ENCODE assay signal across 27 cellular contexts in the genomic region with DNA sequence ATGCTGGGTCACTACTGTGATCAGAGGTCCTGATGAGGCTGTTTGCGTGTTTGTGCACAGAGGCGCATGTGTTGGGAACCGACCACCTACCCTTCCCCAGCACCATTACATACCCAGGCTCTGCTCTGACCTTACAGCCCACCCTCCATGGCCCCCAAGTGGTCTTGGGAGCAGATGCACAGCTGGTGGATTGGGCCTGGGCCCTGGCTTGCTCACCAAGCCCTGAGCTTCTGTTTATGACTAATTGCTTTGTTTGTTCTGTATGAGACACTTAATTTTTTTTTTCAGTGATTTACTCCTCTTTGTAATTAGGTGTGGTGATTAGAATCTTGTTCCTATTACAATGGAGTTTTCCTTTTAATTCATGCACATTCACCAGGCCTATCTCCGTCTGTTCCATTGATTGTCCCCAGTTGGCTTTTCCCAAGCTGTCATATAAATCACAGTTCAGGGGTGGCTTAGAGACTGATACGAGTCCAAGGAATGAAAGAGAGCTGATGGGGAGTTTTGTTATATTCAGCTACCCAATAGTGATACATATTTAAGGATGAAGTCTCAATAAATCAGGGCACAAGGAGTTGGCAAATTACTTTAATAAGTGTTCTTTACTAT.
DNase-seq lines count a peak whose midpoint lies in the region; ATAC-seq and TF ChIP-seq lines count a peak whose summit lies in the region.
"Had no signal": no experiment of that assay in that cellular context is flagged by ENCODE, and none has a peak within 500 bp of the region (broad histone marks: within the 10 kb centered on the region; RNA-seq: fewer than 3 reads in every experiment).

No MANE protein-coding gene starts in this region.

- H3K27ac ChIP-seq in OCI-LY1 (ENCODE audit: low read depth, low read length, poor library complexity, severe bottlenecking): peak overlapping the region; percentile 43
- H3K27ac ChIP-seq: epithelial cell of prostate, HL-60, pancreas, Peyer's patch had no signal

- no peak overlapping the region for H3K4me2 ChIP-seq in OCI-LY1 (ENCODE audit: low read length)

- DNase-seq in BE2C: peak; percentile 64
- DNase-seq in NCI-H1105 (lab: John Stamatoyannopoulos, UW): peak; percentile 34
- no peak for DNase-seq in UCSD-AML1 (lab: John Stamatoyannopoulos, UW; ENCODE audit: unreplicated experiment)
- no peak for DNase-seq in NCI-H510A treated with DMSO at 0.1 percent for 48 hours (lab: John Stamatoyannopoulos, UW)
- DNase-seq in activated CD4-positive, alpha-beta memory T cell treated with anti-CD3 and anti-CD28 coated beads, Interleukin-2, amount 10 ng/mL, durations not matched to agents 7 days and 5 days: no peak
- DNase-seq: activated CD4-positive, alpha-beta T cell treated with anti-CD3 and anti-CD28 coated beads for 48 hours; activated effector memory CD4-positive, alpha-beta T cell treated with anti-CD3 and anti-CD28 coated beads, Interleukin-2, amount 50 U/mL, for 16 hours; activated T-cell treated with anti-CD3 and anti-CD28 coated beads, Interleukin-2, amount 50 U/mL, for 1 hour; anterior cingulate cortex; CD4-positive, alpha-beta T cell; effector CD4-positive, alpha-beta T cell; KG1; NCI-H187 treated with DMSO at 0.1 percent for 48 hours; NCI-H524 treated with DMSO at 0.1 percent for 48 hours; pancreas; Peyer's patch; SIG-M5; small intestine; stimulated activated naive CD4-positive, alpha-beta T cell treated with Interleukin-2 at 50 U/mL for 16 hours; SW 1271 had no signal

- H3K9me3 Mint-ChIP-seq in activated CD4-positive, alpha-beta memory T cell treated with anti-CD3 and anti-CD28 coated beads, Interleukin-2, amount 10 ng/mL, durations not matched to agents 7 days and 5 days: no peaks in the 10 kb centered on the region
- H3K9me3 Mint-ChIP-seq: CD4-positive, alpha-beta T cell had no signal

- peaks cover 7% of the 10 kb centered on the region; the same call in 1 of the 2 replicates for H3F3A ChIP-seq in OCI-LY1 (ENCODE audit: insufficient read depth, low read length)

- H3K27ac Mint-ChIP-seq in activated CD4-positive, alpha-beta memory T cell treated with anti-CD3 and anti-CD28 coated beads, Interleukin-2, amount 10 ng/mL, durations not matched to agents 7 days and 5 days: no peak overlapping the region
- H3K27ac Mint-ChIP-seq: activated naive CD8-positive, alpha-beta T cell; CD4-positive, alpha-beta T cell had no signal

- no peak overlapping the region for H3K9ac ChIP-seq in OCI-LY1 (ENCODE audit: low read length)

- H3K4me1 Mint-ChIP-seq in activated CD4-positive, alpha-beta memory T cell treated with anti-CD3 and anti-CD28 coated beads, Interleukin-2, amount 10 ng/mL, durations not matched to agents 7 days and 5 days: peaks cover 6% of the 10 kb centered on the region

- H3K4me3 Mint-ChIP-seq in activated CD4-positive, alpha-beta memory T cell treated with anti-CD3 and anti-CD28 coated beads, Interleukin-2, amount 10 ng/mL, durations not matched to agents 7 days and 5 days: no peak overlapping the region
- H3K4me3 Mint-ChIP-seq: activated naive CD8-positive, alpha-beta T cell; CD4-positive, alpha-beta T cell had no signal

- peaks cover 40% of the 10 kb centered on the region for H3K79me2 ChIP-seq in OCI-LY1 (ENCODE audit: insufficient read depth, low read length)

- H2AFZ ChIP-seq in OCI-LY1 (ENCODE audit: low read length): no peak overlapping the region

- H3K27me3 Mint-ChIP-seq in activated CD4-positive, alpha-beta memory T cell treated with anti-CD3 and anti-CD28 coated beads, Interleukin-2, amount 10 ng/mL, durations not matched to agents 7 days and 5 days: no peaks in the 10 kb centered on the region
- H3K27me3 Mint-ChIP-seq: activated naive CD8-positive, alpha-beta T cell; CD4-positive, alpha-beta T cell had no signal

- CTCF ChIA-PET in activated CD4-positive, alpha-beta memory T cell treated with anti-CD3 and anti-CD28 coated beads, Interleukin-2, amount 10 ng/mL, durations not matched to agents 7 days and 5 days (lab: Charles Lee): no interaction called here

- H3K4me3 ChIP-seq in BE2C (ENCODE audit: low read depth, low read length) (no peak overlapping the region), OCI-LY1 (ENCODE audit: low read depth, low read length, poor library complexity, severe bottlenecking) (no peak overlapping the region)
- H3K4me3 ChIP-seq: GM12878, pancreas, Peyer's patch had no signal

- no peaks in the 10 kb centered on the region for H4K20me1 ChIP-seq in OCI-LY1 (ENCODE audit: insufficient read depth, low read length)

- H3K9me3 ChIP-seq in BE2C (no peaks in the 10 kb centered on the region), OCI-LY1 (ENCODE audit: low read length) (no peaks in the 10 kb centered on the region)
- H3K9me3 ChIP-seq: pancreas, Peyer's patch had no signal

- peak; percentile 25 for ATAC-seq in esophagus mucosa
- no peak for ATAC-seq in GM21717 (IDR thresholded peaks at IDR 0.05; ENCODE audit: unreplicated experiment)
- ATAC-seq: GM12878, pancreas had no signal

- H3K27me3 ChIP-seq in BE2C (no peaks in the 10 kb centered on the region), OCI-LY1 (ENCODE audit: insufficient read depth, low read length) (no peaks in the 10 kb centered on the region)
- H3K27me3 ChIP-seq: pancreas, Peyer's patch had no signal

- POLR2A ChIA-PET in activated CD4-positive, alpha-beta memory T cell treated with anti-CD3 and anti-CD28 coated beads, Interleukin-2, amount 10 ng/mL, durations not matched to agents 7 days and 5 days (lab: Charles Lee): no interaction called here

- H3K9me2 ChIP-seq in OCI-LY1 (ENCODE audit: low read depth, low read length): no peaks in the 10 kb centered on the region

- H3K4me1 ChIP-seq in BE2C: peaks cover 42% of the 10 kb centered on the region
- H3K4me1 ChIP-seq in OCI-LY1 (ENCODE audit: insufficient read depth, low read length, severe bottlenecking): peaks cover 92% of the 10 kb centered on the region

- no peaks in the 10 kb centered on the region for H3K36me3 ChIP-seq in BE2C
- no peaks in the 10 kb centered on the region for H3K36me3 ChIP-seq in OCI-LY1 (ENCODE audit: insufficient read depth, low read length)
- H3K36me3 ChIP-seq: pancreas, Peyer's patch had no signal

- peak; percentile 36 for TF ChIP-seq CTCF in BE2C (IDR thresholded peaks at IDR 0.05; ENCODE audit: low read depth, low read length)
- no peak for TF ChIP-seq CTCF in OCI-LY1 (IDR thresholded peaks at IDR 0.05; ENCODE audit: low read length)

- no peaks in the 10 kb centered on the region for H3K36me3 Mint-ChIP-seq in activated CD4-positive, alpha-beta memory T cell treated with anti-CD3 and anti-CD28 coated beads, Interleukin-2, amount 10 ng/mL, durations not matched to agents 7 days and 5 days (ENCODE audit: low read depth)
- H3K36me3 Mint-ChIP-seq: activated naive CD8-positive, alpha-beta T cell had no signal

Comparison
In these comparisons a context has a peak if more than half of its experiments do, and no peak if none do; other contexts are left out.
1. DNase-seq: peak in BE2C (single experiment) and NCI-H1105 (single experiment); none in UCSD-AML1 (single experiment), NCI-H510A treated with DMSO at 0.1 percent for 48 hours (single experiment) and activated CD4-positive, alpha-beta memory T cell treated with anti-CD3 and anti-CD28 coated beads, Interleukin-2, amount 10 ng/mL, durations not matched to agents 7 days and 5 days (single experiment).